8 cellular contexts compared by ENCODE assay signal in genomic region chr20:49983123-49983847, GRCh38. TPM values are rescaled to one million over a fixed set of nuclear protein-coding genes. Genes with fewer than 3 reads are reported as not detected.
A peak's percentile ranks its signal among the peaks of the same experiment; 100 is the strongest.
DNase-seq lines count a peak whose midpoint lies in the region; ATAC-seq, FAIRE-seq and TF ChIP-seq lines count a peak whose summit lies in the region.

No MANE protein-coding gene starts in this region.

- ATAC-seq in PC-3 = no peak
- ATAC-seq in HG02938 (IDR thresholded peaks at IDR 0.05; ENCODE audit: unreplicated experiment) = no peak
- no peak for ATAC-seq in GM19397 (IDR thresholded peaks at IDR 0.05; ENCODE audit: unreplicated experiment)

- H3K36me3 ChIP-seq in ES-I3 (ENCODE audit: insufficient read depth, low read length) (no peaks in the 10 kb centered on the region; the same call in 1 of the 2 replicates), PC-3 (ENCODE audit: low read depth, low read length) (no peaks in the 10 kb centered on the region), esophagus muscularis mucosa (peaks cover 0 to 11% (median 4%) of the 10 kb centered on the region in 4 donors)

- H3K9me2 ChIP-seq in PC-3 (replicated peaks; ENCODE audit: low read length) = no peaks in the 10 kb centered on the region

- no peaks in the 10 kb centered on the region for H3K36me3 Mint-ChIP-seq in progenitor cell of endocrine pancreas (ENCODE audit: insufficient read depth)

- H3K9ac ChIP-seq in ES-I3 (ENCODE audit: low read depth, low read length) (peak overlapping the region; percentile 76), PC-3 (ENCODE audit: low read length) (peak overlapping the region; percentile 56)

- H3K27me3 ChIP-seq in PC-3 (ENCODE audit: low read length) (no peaks in the 10 kb centered on the region), esophagus muscularis mucosa (no peaks in the 10 kb centered on the region)

- no peaks in the 10 kb centered on the region for H3F3A ChIP-seq in PC-3 (ENCODE audit: low read length, unreplicated experiment)

- H3K9me3 ChIP-seq in ES-I3 (ENCODE audit: control insufficient read depth, insufficient read depth, low read length) (no peaks in the 10 kb centered on the region), PC-3 (ENCODE audit: low read length) (no peaks in the 10 kb centered on the region), esophagus muscularis mucosa (no peaks in the 10 kb centered on the region)

- BruUV-seq in PC-3 (replicated peaks; lab: Mats Ljungman, UMichigan) = no TSS peak

- peaks cover 10% of the 10 kb centered on the region for H3K4me1 Mint-ChIP-seq in progenitor cell of endocrine pancreas (ENCODE audit: low read depth)

- 24% methylated on average over 22 of the region's 24 CpGs for WGBS in esophagus muscularis mucosa

- H3K4me1 ChIP-seq in ES-I3 (ENCODE audit: insufficient read depth, low read length) = peaks cover 27% of the 10 kb centered on the region
- H3K4me1 ChIP-seq in PC-3 (ENCODE audit: insufficient read depth, low read length) = peaks cover 25% of the 10 kb centered on the region
- peaks cover 31 to 75% (median 71%) of the 10 kb centered on the region in 4 donors for H3K4me1 ChIP-seq in esophagus muscularis mucosa

- H3K4me3 ChIP-seq in PC-3 (ENCODE audit: low read length) = peak overlapping the region; percentile 70
- H3K4me3 ChIP-seq in esophagus muscularis mucosa = peak overlapping the region; percentile 53 to 65 (median 56)

- CTCF ChIA-PET in PC-3 (lab: Charles Lee) = no interaction called here

- H3K79me2 ChIP-seq in PC-3 (ENCODE audit: low read length) = no peaks in the 10 kb centered on the region; the same call in 1 of the 2 replicates

- POLR2A ChIA-PET in PC-3 (lab: Charles Lee; ENCODE audit: unreplicated experiment) = no interaction called here

- no peak for TF ChIP-seq EP300 in esophagus muscularis mucosa (IDR thresholded peaks at IDR 0.05)

- FAIRE-seq in HTR-8/SVneo (lab: Jason Lieb, UNC) = no peak

- H3K4me3 Mint-ChIP-seq in progenitor cell of endocrine pancreas (ENCODE audit: low read depth) = peak overlapping the region; percentile 68

- DNase-seq in PC-3 (no peak), esophagus muscularis mucosa (ENCODE audit: extremely low spot score) (no peak), progenitor cell of endocrine pancreas (ENCODE audit: low spot score, unreplicated experiment) (no peak), HTR-8/SVneo (ENCODE audit: insufficient read length, low spot score) (no peak)
- no peak for DNase-seq in stimulated activated CD4-positive, alpha-beta T cell treated with anti-CD3 and anti-CD28 coated beads, Interleukin-1b, Interleukin-23, amount 100 ng/mL, for 48 hours

- TF ChIP-seq POLR2A in esophagus muscularis mucosa (IDR thresholded peaks at IDR 0.05; ENCODE audit: low read depth) = no peak

- TF ChIP-seq CTCF in PC-3 (conservative IDR thresholded peaks at IDR 0.05; ENCODE audit: low read depth, low read length) = no peak
- TF ChIP-seq CTCF in esophagus muscularis mucosa (IDR thresholded peaks at IDR 0.05) = no peak
- TF ChIP-seq CTCF in progenitor cell of endocrine pancreas (IDR thresholded peaks at IDR 0.05; ENCODE audit: unreplicated experiment) = no peak

- no peak overlapping the region for H2AFZ ChIP-seq in PC-3 (ENCODE audit: low read length)

- H3K9me3 Mint-ChIP-seq in progenitor cell of endocrine pancreas (ENCODE audit: low read depth) = no peaks in the 10 kb centered on the region

- H3K27ac Mint-ChIP-seq in progenitor cell of endocrine pancreas = peak overlapping the region; percentile 71

- no peak overlapping the region for H3K27ac ChIP-seq in PC-3 (ENCODE audit: low read length)
- peak overlapping the region; percentile 53 to 75 (median 69) for H3K27ac ChIP-seq in esophagus muscularis mucosa (replicated peaks in 1 of 4)

- H3K4me2 ChIP-seq in PC-3 (ENCODE audit: low read length) = peak overlapping the region; percentile 92

- peaks cover 56% of the 10 kb centered on the region for H3K27me3 Mint-ChIP-seq in progenitor cell of endocrine pancreas

- no peaks in the 10 kb centered on the region for H4K20me1 ChIP-seq in PC-3 (ENCODE audit: low read length)

- intact Hi-C loops in PC-3 (cut with micrococcal nuclease) (loop anchor here (5.0 kb wide), 1 partner anchor 184 kb away; no protein-coding TSS in a partner anchor), esophagus muscularis mucosa (cut with DNase I) (loop anchor here (5.0 kb wide), 1 partner anchor 189 kb away; no protein-coding TSS in a partner anchor)

RNA-seq across cellular contexts. Expression of gene SNAI1, which starts 0.5 kb away (rescaled TPM):
- 5.4 and 6.2 TPM in 2 replicates for total RNA-seq in PC-3 (2014; rRNA removed)
- 1 to 10 TPM in 3 of 4 donors, under 1 TPM in 1; 0.83 to 5.3 (median 3.0) TPM for total RNA-seq in esophagus muscularis mucosa
- 1.3 and 1.7 TPM in 2 replicates for total RNA-seq in progenitor cell of endocrine pancreas

RNA-seq across cellular contexts. Expression of gene RNF114, which starts 47.1 kb away (rescaled TPM):
- total RNA-seq in PC-3 (2014; rRNA removed) = 106 and 133 TPM in 2 replicates
- 100 to 1,000 TPM in 1 of 4 donors, 10 to 100 TPM in 3; 65.2 to 142 (median 78.1) TPM for total RNA-seq in esophagus muscularis mucosa
- total RNA-seq in progenitor cell of endocrine pancreas = 56.6 and 62.3 TPM in 2 replicates
